Comparison of ENCODE assay signal across 15 cellular contexts in the genomic region with DNA sequence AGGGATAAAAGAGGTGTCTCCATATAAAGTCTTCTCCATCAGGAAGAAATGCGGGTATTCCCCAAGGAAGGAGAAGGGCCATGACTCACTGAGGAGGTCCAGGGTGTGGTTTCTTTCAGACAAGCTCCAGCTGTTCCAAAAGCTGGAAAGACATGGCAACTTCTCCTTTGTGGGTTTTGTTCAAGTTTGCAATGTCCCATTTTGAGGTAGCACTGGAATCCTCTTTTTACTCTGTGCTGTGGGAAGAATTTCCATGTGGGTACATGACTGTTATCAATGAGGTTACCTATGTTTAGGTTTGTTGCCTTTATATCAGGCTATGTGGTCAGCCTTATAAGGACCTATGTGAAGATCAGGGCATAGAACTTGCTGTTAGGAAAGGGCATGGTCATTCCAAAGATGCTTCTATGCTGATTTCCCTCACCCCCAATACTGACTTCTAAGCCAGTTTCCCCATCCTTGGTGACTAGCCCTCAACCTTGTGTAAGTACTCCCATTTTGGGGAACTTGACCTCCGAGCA.
DNase-seq lines count a peak whose midpoint lies in the region; ATAC-seq, FAIRE-seq and TF ChIP-seq lines count a peak whose summit lies in the region.
"Had no signal": no experiment of that assay in that cellular context is flagged by ENCODE, and none has a peak within 500 bp of the region (broad histone marks: within the 10 kb centered on the region; RNA-seq: fewer than 3 reads in every experiment).

No MANE protein-coding gene starts in this region.

- dilution Hi-C loops in keratinocyte (cut with MboI; ENCODE audit: extremely low pct_ligation_motif_present, low sequenced_read_pairs), result no loop called here

- no peaks in the 10 kb centered on the region for H3K79me2 ChIP-seq in keratinocyte (ENCODE audit: control insufficient read depth, insufficient read depth, low read length)

- FAIRE-seq in keratinocyte (lab: Jason Lieb, UNC), result peak; percentile 96

- no peaks in the 10 kb centered on the region for H3K27me3 ChIP-seq in keratinocyte (ENCODE audit: control insufficient read depth, extremely low read depth, insufficient read depth, low read length)
- H3K27me3 ChIP-seq: thyroid gland had no signal

- H3K4me3 ChIP-seq in cardiac fibroblast (replicated peaks in 1 of 2; ENCODE audit: low read depth in 2 of 2, low read length in 2 of 2) (no peak overlapping the region), keratinocyte (ENCODE audit: control insufficient read depth in 2 of 3, extremely low read depth in 1 of 3, insufficient read depth in 2 of 3, low read depth in 1 of 3, low read length in 3 of 3) (peak overlapping the region in 1 of 3 experiments; percentile 22)
- H3K4me3 ChIP-seq: coronary artery, thyroid gland had no signal

- H3K9me3 ChIP-seq in keratinocyte (ENCODE audit: control insufficient read depth, low read depth, low read length), result no peaks in the 10 kb centered on the region
- H3K9me3 ChIP-seq: thyroid gland had no signal

- no peak overlapping the region for H2AFZ ChIP-seq in keratinocyte (ENCODE audit: control insufficient read depth, low read length)

- no peaks in the 10 kb centered on the region for H3K9me1 ChIP-seq in keratinocyte (ENCODE audit: control insufficient read depth, extremely low read depth, insufficient read depth, low read length)

- peaks cover 38% of the 10 kb centered on the region for H3K4me1 ChIP-seq in keratinocyte (ENCODE audit: control insufficient read depth, extremely low read depth, insufficient read depth, low read length)
- H3K4me1 ChIP-seq: thyroid gland had no signal

- H3K36me3 ChIP-seq in keratinocyte (ENCODE audit: control insufficient read depth in 2 of 2, extremely low read depth in 1 of 2, insufficient read depth in 2 of 2, low read length in 2 of 2), result no peaks in the 10 kb centered on the region
- H3K36me3 ChIP-seq: thyroid gland had no signal

- peak overlapping the region; percentile 75 for H3K4me2 ChIP-seq in keratinocyte (ENCODE audit: control insufficient read depth, extremely low read depth, insufficient read depth, low read depth, low read length)

- ATAC-seq in HG03280 (IDR thresholded peaks at IDR 0.05; ENCODE audit: unreplicated experiment), result no peak
- ATAC-seq: CD8-positive, alpha-beta T cell had no signal

- H3K27ac ChIP-seq in keratinocyte (ENCODE audit: control insufficient read depth, insufficient read depth, low read length), result peak overlapping the region; percentile 96
- H3K27ac ChIP-seq: thyroid gland had no signal

- H3K9ac ChIP-seq in keratinocyte (ENCODE audit: control insufficient read depth, extremely low read depth, insufficient read depth, low read length), result peak overlapping the region; percentile 30

- TF ChIP-seq CTCF in cardiac fibroblast (IDR thresholded peaks at IDR 0.05; ENCODE audit: low read depth, low read length), result no peak
- TF ChIP-seq CTCF in keratinocyte (optimal IDR thresholded peaks at IDR 0.05 in 1 of 3, IDR thresholded peaks at IDR 0.05 in 1 of 3, conservative IDR thresholded peaks at IDR 0.05 in 1 of 3; ENCODE audit: extremely low read depth in 1 of 3, insufficient read depth in 2 of 3, low read length in 3 of 3), result no peak

- H4K20me1 ChIP-seq in keratinocyte (ENCODE audit: control insufficient read depth, extremely low read depth, insufficient read depth, low read length), result no peaks in the 10 kb centered on the region

- DNase-seq in AG08396 (ENCODE audit: low spot score) (peak; percentile 39), HT1080 (ENCODE audit: low read depth) (peak; percentile 83), cardiac fibroblast (ENCODE audit: low read depth in 2 of 2) (peak; percentile 75 to 88), keratinocyte (ENCODE audit: low read depth, low spot score) (peak; percentile 71), NOMO-1 (lab: John Stamatoyannopoulos, UW; ENCODE audit: unreplicated experiment in 2 of 2) (no peak), NCI-H1417 (lab: John Stamatoyannopoulos, UW) (no peak), nucleus accumbens (lab: John Stamatoyannopoulos, UW) (no peak)
- DNase-seq: activated effector memory CD4-positive, alpha-beta T cell treated with Interleukin-2 at 50 U/mL for 16 hours; CD8-positive, alpha-beta T cell; hippocampal formation; NCI-H1092; NCI-H526; thyroid gland had no signal

Comparison
In these comparisons a context has a peak if more than half of its experiments do, and no peak if none do; other contexts are left out.
1. DNase-seq: peak in AG08396 (single experiment), HT1080 (single experiment), cardiac fibroblast (2 of 2) and keratinocyte (single experiment); none in NOMO-1 (0 of 2), NCI-H1417 (0 of 3) and nucleus accumbens (0 of 56).